In the genomic region with DNA sequence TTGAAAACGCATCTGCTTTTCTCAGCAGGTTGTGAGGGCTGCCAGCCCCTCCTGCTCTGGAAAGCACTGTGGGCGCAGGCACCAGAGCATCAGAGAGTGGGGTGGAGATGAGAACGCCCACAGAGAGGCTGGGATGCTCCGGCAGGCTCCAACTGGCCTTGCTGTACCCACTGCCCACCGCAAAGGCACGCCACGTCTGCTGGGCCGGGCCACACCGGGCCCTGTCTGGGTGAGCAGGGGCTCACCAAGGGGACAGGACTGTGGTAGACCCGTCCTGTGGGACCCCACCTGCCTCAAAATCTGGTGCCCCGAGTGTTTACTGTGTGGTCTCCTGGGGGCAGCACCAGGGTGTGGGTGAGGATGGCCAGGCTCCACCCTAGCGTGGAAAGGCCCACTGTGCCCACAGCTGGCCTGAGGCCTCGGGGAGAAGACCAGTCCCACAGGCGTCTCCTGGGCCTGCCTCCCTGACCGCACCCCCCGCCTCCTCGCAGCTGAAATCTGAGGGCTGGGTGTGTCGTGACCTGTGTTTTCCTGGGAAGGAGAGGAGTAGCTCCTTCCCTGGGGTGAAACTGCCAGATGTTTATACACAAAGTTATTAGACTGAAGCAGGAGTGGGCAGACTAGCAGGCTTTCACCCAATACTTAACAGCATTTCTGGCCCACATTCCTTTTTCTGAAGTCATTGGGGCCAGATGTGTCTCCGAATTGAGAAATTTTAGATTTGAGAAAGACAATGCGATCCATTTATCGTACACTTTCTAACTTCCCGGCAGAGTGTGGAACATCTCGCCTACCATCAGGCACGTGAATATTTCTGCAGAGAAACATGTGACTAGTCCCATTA, we compare ENCODE assay signal across 13 cellular contexts. TPM values are rescaled to one million over a fixed set of nuclear protein-coding genes. Genes with fewer than 3 reads are reported as not detected.
DNase-seq lines count a peak whose midpoint lies in the region; ATAC-seq and TF ChIP-seq lines count a peak whose summit lies in the region.
"Had no signal": no experiment of that assay in that cellular context is flagged by ENCODE, and none has a peak within 500 bp of the region (broad histone marks: within the 10 kb centered on the region; RNA-seq: fewer than 3 reads in every experiment).

No MANE protein-coding gene starts in this region.

- H3K36me3 Mint-ChIP-seq in CD8-positive, alpha-beta memory T cell: no peaks in the 10 kb centered on the region
- H3K36me3 Mint-ChIP-seq: type B pancreatic cell had no signal

- H3K4me3 ChIP-seq in BLaER1: no peak overlapping the region
- H3K4me3 ChIP-seq in prostate gland: no peak overlapping the region
- no peak overlapping the region for H3K4me3 ChIP-seq in CD8-positive, alpha-beta memory T cell (ENCODE audit: low read length)

- no peaks in the 10 kb centered on the region for H3K9me3 ChIP-seq in BLaER1
- no peaks in the 10 kb centered on the region for H3K9me3 ChIP-seq in prostate gland
- H3K9me3 ChIP-seq in CD8-positive, alpha-beta memory T cell (ENCODE audit: low read length): no peaks in the 10 kb centered on the region

- H3K27ac Mint-ChIP-seq in CD8-positive, alpha-beta memory T cell: no peak overlapping the region
- H3K27ac Mint-ChIP-seq: type B pancreatic cell had no signal

- intact Hi-C loops in cardiac septum (cut with DNase I) (no loop called here), prostate gland (cut with DNase I) (loop anchor here (10.0 kb wide), 1 partner anchor 178 kb away; no protein-coding TSS in a partner anchor)

- peak overlapping the region; percentile 63 for H3K4me2 ChIP-seq in BLaER1
- H3K4me2 ChIP-seq: KMS-11 had no signal

- no peaks in the 10 kb centered on the region for H3K4me1 Mint-ChIP-seq in CD8-positive, alpha-beta memory T cell

- no peak for TF ChIP-seq CTCF in prostate gland (IDR thresholded peaks at IDR 0.05)

- no peaks in the 10 kb centered on the region for H3K9me3 Mint-ChIP-seq in CD8-positive, alpha-beta memory T cell
- H3K9me3 Mint-ChIP-seq: type B pancreatic cell had no signal

- H3K27me3 Mint-ChIP-seq in CD8-positive, alpha-beta memory T cell: peaks cover 11 to 12% of the 10 kb centered on the region in 2 donors

- H3K36me3 ChIP-seq in BLaER1 (no peaks in the 10 kb centered on the region), prostate gland (no peaks in the 10 kb centered on the region)
- H3K36me3 ChIP-seq in CD8-positive, alpha-beta memory T cell (ENCODE audit: insufficient read depth, low read length): no peaks in the 10 kb centered on the region

- peak; percentile 75 for DNase-seq in cardiac septum (ENCODE audit: low spot score)
- no peak for DNase-seq in prostate gland (ENCODE audit: low spot score)
- no peak for DNase-seq in CD8-positive, alpha-beta memory T cell
- no peak for DNase-seq in activated CD4-positive, alpha-beta T cell treated with anti-CD3 and anti-CD28 coated beads for 48 hours
- DNase-seq in activated T-cell treated with anti-CD3 and anti-CD28 coated beads, Interleukin-2, amount 50 U/mL, for 48 hours: no peak
- DNase-seq: activated CD4-positive, CD25-positive, alpha-beta regulatory T cell treated with anti-CD3 and anti-CD28 coated beads, Interleukin-2, amount 50 U/mL, for 72 hours; amniotic stem cell; stimulated activated CD4-positive, alpha-beta T cell treated with anti-CD3 and anti-CD28 coated beads, Interleukin-12 subunit alpha, Interleukin-12 subunit beta, amount 100 ng/mL, for 4 hours had no signal

- H3K4me1 ChIP-seq in BLaER1: peaks cover 41% of the 10 kb centered on the region
- peaks cover 4% of the 10 kb centered on the region for H3K4me1 ChIP-seq in prostate gland (replicated peaks)
- no peaks in the 10 kb centered on the region for H3K4me1 ChIP-seq in CD8-positive, alpha-beta memory T cell (ENCODE audit: insufficient read depth, low read length)

- H3K27ac ChIP-seq in BLaER1: peak overlapping the region; percentile 4; the same call in 1 of the 2 replicates
- H3K27ac ChIP-seq in angular gyrus (ENCODE audit: low read depth, low read length): peak overlapping the region; percentile 24
- H3K27ac ChIP-seq in prostate gland: peak overlapping the region; percentile 52 to 65
- no peak overlapping the region for H3K27ac ChIP-seq in CD8-positive, alpha-beta memory T cell (ENCODE audit: low read depth, low read length)
- H3K27ac ChIP-seq: KMS-11 had no signal

- WGBS in prostate gland: 67% methylated on average over 22 of the region's 24 CpGs

- H4K20me1 ChIP-seq in BLaER1: no peaks in the 10 kb centered on the region

- POLR2A ChIA-PET in CD8-positive, alpha-beta memory T cell (lab: Charles Lee): no interaction called here

- no peak for TF ChIP-seq POLR2A in prostate gland (IDR thresholded peaks at IDR 0.05)

- no peak overlapping the region for H3K4me3 Mint-ChIP-seq in CD8-positive, alpha-beta memory T cell
- H3K4me3 Mint-ChIP-seq: type B pancreatic cell had no signal

- CTCF ChIA-PET in CD8-positive, alpha-beta memory T cell (lab: Charles Lee): interaction anchor here (2.1 kb wide), 1 partner anchor 157 kb away, joined by 5 read pairs; no protein-coding TSS in a partner anchor

- H3K27me3 ChIP-seq in BLaER1: no peaks in the 10 kb centered on the region
- H3K27me3 ChIP-seq in prostate gland (replicated peaks; ENCODE audit: insufficient read depth): no peaks in the 10 kb centered on the region
- H3K27me3 ChIP-seq in CD8-positive, alpha-beta memory T cell (ENCODE audit: insufficient read depth, low read length, poor library complexity, severe bottlenecking): no peaks in the 10 kb centered on the region

- H3K9ac ChIP-seq in BLaER1: 0 out of 2 replicates have a peak overlapping the region, but pooled peaks have one; percentile 5
- H3K9ac ChIP-seq: KMS-11 had no signal

- no peak for ATAC-seq in GM18861 (IDR thresholded peaks at IDR 0.05; ENCODE audit: unreplicated experiment)

RNA-seq across cellular contexts. Expression of a gene that starts 53.8 kb away (rescaled TPM):
- total RNA-seq in cardiac septum (0.78 TPM), prostate gland (1 to 10 TPM; 1.9 to 4.3 TPM)
- not detected for total RNA-seq in CD8-positive, alpha-beta memory T cell
- 0.13 TPM for polyA plus RNA-seq in CD8-positive, alpha-beta memory T cell
